9 cellular contexts compared by ENCODE assay signal in the genomic region with DNA sequence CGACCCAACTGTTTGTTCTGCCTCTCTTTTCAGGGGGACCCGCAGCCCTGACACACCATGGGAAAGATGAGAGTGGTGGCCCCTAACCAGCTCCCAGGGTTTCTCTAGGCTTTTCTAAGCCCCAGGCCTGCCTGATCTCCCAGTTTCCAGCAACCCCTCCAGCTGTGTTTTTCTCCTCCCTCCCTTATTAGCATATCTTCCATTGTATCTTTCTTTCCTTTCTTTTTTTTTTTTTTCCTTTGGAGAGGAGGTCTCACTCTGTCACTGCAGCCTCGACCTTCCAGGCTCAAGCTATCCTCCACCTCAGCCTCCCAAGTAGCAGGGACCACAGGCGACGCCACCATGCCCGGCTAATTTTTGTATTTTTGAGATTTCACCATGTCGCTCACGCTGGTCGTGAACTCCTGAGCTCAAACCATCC. TPM values are rescaled to one million over a fixed set of nuclear protein-coding genes. Genes with fewer than 3 reads are reported as not detected.
DNase-seq lines count a peak whose midpoint lies in the region; ATAC-seq and TF ChIP-seq lines count a peak whose summit lies in the region.
"Had no signal": no experiment of that assay in that cellular context is flagged by ENCODE, and none has a peak within 500 bp of the region (broad histone marks: within the 10 kb centered on the region; RNA-seq: fewer than 3 reads in every experiment).

No MANE protein-coding gene starts in this region.

- CTCF ChIA-PET in IMR-90 (lab: Yijun Ruan, JAX) = no interaction called here

- H3K79me1 ChIP-seq in IMR-90 (ENCODE audit: low read depth in 1 of 2, low read length in 2 of 2) = peaks cover 2 to 30% of the 10 kb centered on the region in 2 experiments; a peak in 2 of 4 replicates

- in situ Hi-C loops in IMR-90 (cut with MboI; ENCODE audit: low sequenced_read_pairs) (loop anchor here (10.0 kb wide), 1 partner anchor 58 kb away; a partner anchor contains a TSS), HAP-1 (cut with MboI; ENCODE audit: low sequenced_read_pairs) (no loop called here)

- no peak overlapping the region for H2BK5ac ChIP-seq in IMR-90 (ENCODE audit: low read depth, low read length, poor library complexity, severe bottlenecking)

- peak overlapping the region; percentile 13; the same call in 1 of the 2 replicates for H2AK5ac ChIP-seq in IMR-90 (ENCODE audit: low read depth, low read length)

- peaks cover 19 to 25% (median 22%) of the 10 kb centered on the region in 11 experiments for H4K20me1 ChIP-seq in BLaER1 treated with 17β-estradiol and CSF1 and Interleukin-3, amounts not matched to agents 10 nM and 100 nM
- H4K20me1 ChIP-seq in IMR-90 (ENCODE audit: insufficient read depth, low read length) = peaks cover 23% of the 10 kb centered on the region

- H3K4me2 ChIP-seq in BLaER1 treated with 17β-estradiol and CSF1 and Interleukin-3, amounts not matched to agents 10 nM and 100 nM = peak overlapping the region; percentile 81 to 98 (median 90)
- no peak overlapping the region for H3K4me2 ChIP-seq in IMR-90 (ENCODE audit: low read depth, low read length)

- no TSS peak for BruUV-seq in IMR-90 (replicated peaks; lab: Mats Ljungman, UMichigan)

- peak overlapping the region in 6 of 10 experiments; percentile 31 to 50 (median 40); a peak in 9 of 20 replicates for H3K4me3 ChIP-seq in BLaER1 treated with 17β-estradiol and CSF1 and Interleukin-3, amounts not matched to agents 10 nM and 100 nM
- H3K4me3 ChIP-seq in IMR-90 (ENCODE audit: insufficient read depth, low read depth, low read length) (no peak overlapping the region), coronary artery (no peak overlapping the region), neutrophil (ENCODE audit: low read depth in 1 of 2, low read length in 1 of 2) (peak overlapping the region; percentile 58 to 79), HAP-1 (no peak overlapping the region)

- no peak overlapping the region for H3K23ac ChIP-seq in IMR-90 (ENCODE audit: low read depth, low read length)

- TF ChIP-seq CTCF in IMR-90 (conservative IDR thresholded peaks at IDR 0.05; ENCODE audit: low read depth, low read length) (no peak), coronary artery (IDR thresholded peaks at IDR 0.05) (no peak), neutrophil (IDR thresholded peaks at IDR 0.05) (no peak)

- H3K27me3 ChIP-seq in BLaER1 treated with 17β-estradiol and CSF1 and Interleukin-3, amounts not matched to agents 10 nM and 100 nM = no peaks in the 10 kb centered on the region
- no peaks in the 10 kb centered on the region for H3K27me3 ChIP-seq in IMR-90 (ENCODE audit: control insufficient read depth, insufficient read depth, low read length)
- H3K27me3 ChIP-seq in neutrophil = no peaks in the 10 kb centered on the region
- no peaks in the 10 kb centered on the region for H3K27me3 ChIP-seq in HAP-1 (ENCODE audit: low read depth)

- peak overlapping the region in 9 of 11 experiments; percentile 50 to 81 (median 66); a peak in 16 of 22 replicates for H3K27ac ChIP-seq in BLaER1 treated with 17β-estradiol and CSF1 and Interleukin-3, amounts not matched to agents 10 nM and 100 nM
- H3K27ac ChIP-seq in IMR-90 (ENCODE audit: insufficient read depth, low read length) (no peak overlapping the region), coronary artery (peak overlapping the region; percentile 81 to 86), neutrophil (peak overlapping the region; percentile 97)

- ATAC-seq in IMR-90 (ENCODE audit: low read depth) = no peak
- no peak for ATAC-seq in GM21737 (IDR thresholded peaks at IDR 0.05; ENCODE audit: unreplicated experiment)

- WGBS in IMR-90 (ENCODE audit: extremely low coverage in 2 of 2, insufficient read length in 1 of 2), 2 experiments = 97% methylated on average over 6 of the region's 9 CpGs; no CpG with 5 or more reads in 1 of the 2 experiments

- peak overlapping the region; percentile 18 for H2AFZ ChIP-seq in IMR-90 (replicated peaks; ENCODE audit: low read length, poor library complexity)

- peak overlapping the region in 8 of 11 experiments; percentile 15 to 73 (median 61); a peak in 12 of 22 replicates for H3K9ac ChIP-seq in BLaER1 treated with 17β-estradiol and CSF1 and Interleukin-3, amounts not matched to agents 10 nM and 100 nM
- H3K9ac ChIP-seq in IMR-90 (ENCODE audit: low read depth, low read length) = no peak overlapping the region

- no peak overlapping the region for H3K18ac ChIP-seq in IMR-90 (ENCODE audit: low read depth, low read length)

- dilution Hi-C loops in IMR-90 (cut with HindIII; ENCODE audit: low sequenced_read_pairs, unreplicated experiment) = no loop called here

- peak overlapping the region; percentile 10; the same call in 1 of the 2 replicates for H2BK120ac ChIP-seq in IMR-90 (ENCODE audit: low read depth, low read length)

- H2BK20ac ChIP-seq in IMR-90 (ENCODE audit: low read depth, low read length) = no peak overlapping the region

- no peaks in the 10 kb centered on the region for H3K9me3 ChIP-seq in BLaER1 treated with 17β-estradiol and CSF1 and Interleukin-3, amounts not matched to agents 10 nM and 100 nM (replicated peaks in 1 of 11)
- H3K9me3 ChIP-seq in IMR-90 (ENCODE audit: control insufficient read depth, insufficient read depth, low read length) (no peaks in the 10 kb centered on the region), neutrophil (no peaks in the 10 kb centered on the region), HAP-1 (no peaks in the 10 kb centered on the region)

- peak overlapping the region in 1 of 2 experiments; percentile 44; a peak in 1 of 4 replicates for H4K8ac ChIP-seq in IMR-90 (ENCODE audit: low read depth in 2 of 2, low read length in 2 of 2)

- no peak overlapping the region for H3K14ac ChIP-seq in IMR-90 (replicated peaks; ENCODE audit: low read depth, low read length)

- intact Hi-C loops in IMR-90 (cut with micrococcal nuclease) = no loop called here

- DNase-seq in IMR-90 (no peak), coronary artery (ENCODE audit: low spot score) (no peak), OCI-M2 (lab: John Stamatoyannopoulos, UW; ENCODE audit: unreplicated experiment) (no peak), HAP-1 (ENCODE audit: low spot score in 2 of 2) (no peak), NCI-H2107 (lab: John Stamatoyannopoulos, UW) (no peak)
- DNase-seq: DMS 273 treated with DMSO at 0.1 percent for 48 hours had no signal

- H2AK9ac ChIP-seq in IMR-90 (replicated peaks; ENCODE audit: low read depth, low read length, poor library complexity) = no peak overlapping the region

- peaks cover 21% of the 10 kb centered on the region for H3K9me1 ChIP-seq in IMR-90 (ENCODE audit: insufficient read depth, low read length)

- H3K4me1 ChIP-seq in BLaER1 treated with 17β-estradiol and CSF1 and Interleukin-3, amounts not matched to agents 10 nM and 100 nM = peaks cover 70 to 78% (median 72%) of the 10 kb centered on the region in 10 experiments
- peaks cover 33% of the 10 kb centered on the region for H3K4me1 ChIP-seq in IMR-90 (ENCODE audit: control insufficient read depth, insufficient read depth, low read length)
- H3K4me1 ChIP-seq in neutrophil (ENCODE audit: control insufficient read depth in 1 of 2, insufficient read depth in 1 of 2, low read depth in 1 of 2, low read length in 1 of 2) = peaks cover 74 to 79% of the 10 kb centered on the region in 2 experiments
- peaks cover 27% of the 10 kb centered on the region for H3K4me1 ChIP-seq in HAP-1

- no peak overlapping the region for H3K4ac ChIP-seq in IMR-90 (ENCODE audit: low read depth, low read length)

- H2BK15ac ChIP-seq in IMR-90 (ENCODE audit: low read depth, low read length) = no peak overlapping the region

- H4K91ac ChIP-seq in IMR-90 (ENCODE audit: insufficient read depth, low read depth, low read length) = 0 out of 2 replicates have a peak overlapping the region, but pooled peaks have one; percentile 84

- POLR2A ChIA-PET in IMR-90 (lab: Charles Lee; ENCODE audit: unreplicated experiment) = interaction anchor here (0.6 kb wide), 1 partner anchor 262 kb away, joined by 3 read pairs; no protein-coding TSS in a partner anchor

- H3K36me3 ChIP-seq in BLaER1 treated with 17β-estradiol and CSF1 and Interleukin-3, amounts not matched to agents 10 nM and 100 nM = peaks cover 0 to 17% (median 8%) of the 10 kb centered on the region in 11 experiments; a peak in 10 of 22 replicates
- H3K36me3 ChIP-seq in IMR-90 (ENCODE audit: control insufficient read depth, insufficient read depth, low read length) (no peaks in the 10 kb centered on the region), neutrophil (no peaks in the 10 kb centered on the region), HAP-1 (replicated peaks) (no peaks in the 10 kb centered on the region)

- H4K5ac ChIP-seq in IMR-90 (ENCODE audit: low read depth, low read length) = no peak overlapping the region

- H3K56ac ChIP-seq in IMR-90 (ENCODE audit: extremely low read depth, insufficient read depth, low read length) = no peak overlapping the region

- TF ChIP-seq POLR2A in IMR-90 (IDR thresholded peaks at IDR 0.05; ENCODE audit: low read depth, low read length) = no peak

- TF ChIP-seq RAD21 in IMR-90 (IDR thresholded peaks at IDR 0.05; ENCODE audit: low read length) = no peak

TF ChIP-seq in IMR-90, 13 proteins besides CTCF, POLR2A, EP300 and RAD21 (continues in another document):
- TF ChIP-seq MAZ (IDR thresholded peaks at IDR 0.05; ENCODE audit: borderline replicate concordance, low read depth, low read length) = no peak
- no peak for TF ChIP-seq RFX5 (IDR thresholded peaks at IDR 0.05; ENCODE audit: low read depth, low read length)
- no peak for TF ChIP-seq CHD1 (IDR thresholded peaks at IDR 0.05; ENCODE audit: low read depth, low read length)

RNA-seq across cellular contexts. Expression of a gene that starts 1.8 kb away (rescaled TPM):
- 99.2 and 118 TPM in 2 replicates for total RNA-seq in IMR-90 (2012; rRNA removed)
- 126 and 127 TPM in 2 replicates for polyA plus RNA-seq in IMR-90 (2012; rRNA removed)
- 70.7 and 75.7 TPM in 2 replicates for polyA plus RNA-seq in IMR-90 (2012; cell fraction: cytosol; rRNA removed)
- polyA plus RNA-seq in IMR-90 (2012; cell fraction: nucleus; rRNA removed; ENCODE audit: low replicate concordance) = 51.7 and 154 TPM in 2 replicates

RNA-seq across cellular contexts. Expression of a gene that starts 5.7 kb away (rescaled TPM):
- total RNA-seq in IMR-90 (2012; rRNA removed) = under 0.01 and 0.36 TPM in 2 replicates
- polyA plus RNA-seq in IMR-90 (2012; rRNA removed) = 0.16 and 0.21 TPM in 2 replicates
- 0.23 and 0.24 TPM in 2 replicates for polyA plus RNA-seq in IMR-90 (2012; cell fraction: cytosol; rRNA removed)
- 0.25 and 0.26 TPM in 2 replicates for polyA plus RNA-seq in IMR-90 (2012; cell fraction: nucleus; rRNA removed; ENCODE audit: low replicate concordance)

RNA-seq across cellular contexts. Expression of a gene that starts 30.3 kb away (rescaled TPM):
- total RNA-seq in IMR-90 (2012; rRNA removed) = 5.8 and 6.6 TPM in 2 replicates
- polyA plus RNA-seq in IMR-90 (2012; rRNA removed) = 6.6 and 7.3 TPM in 2 replicates
- polyA plus RNA-seq in IMR-90 (2012; cell fraction: cytosol; rRNA removed) = 5.4 and 6.1 TPM in 2 replicates
- polyA plus RNA-seq in IMR-90 (2012; cell fraction: nucleus; rRNA removed; ENCODE audit: low replicate concordance) = 18.8 TPM in 2 replicates

RNA-seq across cellular contexts. Expression of a gene that starts 31.8 kb away (rescaled TPM):
- total RNA-seq in IMR-90 (2012; rRNA removed) = 7.9 and 8.6 TPM in 2 replicates
- 9.4 and 9.6 TPM in 2 replicates for polyA plus RNA-seq in IMR-90 (2012; rRNA removed)
- polyA plus RNA-seq in IMR-90 (2012; cell fraction: cytosol; rRNA removed) = 4.6 and 6.5 TPM in 2 replicates
- polyA plus RNA-seq in IMR-90 (2012; cell fraction: nucleus; rRNA removed; ENCODE audit: low replicate concordance) = 3.4 and 9.4 TPM in 2 replicates

RNA-seq across cellular contexts. Expression of a gene that starts 50.2 kb away (rescaled TPM):
- total RNA-seq in IMR-90 (2012; rRNA removed) = 22.9 and 24.7 TPM in 2 replicates
- polyA plus RNA-seq in IMR-90 (2012; rRNA removed) = 16.6 and 18.7 TPM in 2 replicates
- 5.0 and 6.3 TPM in 2 replicates for polyA plus RNA-seq in IMR-90 (2012; cell fraction: cytosol; rRNA removed)
- 24.4 and 71.3 TPM in 2 replicates for polyA plus RNA-seq in IMR-90 (2012; cell fraction: nucleus; rRNA removed; ENCODE audit: low replicate concordance)

Comparison
In these comparisons a context has a peak if more than half of its experiments do, and no peak if none do; other contexts are left out.
1. H3K4me3 ChIP-seq: peak in BLaER1 treated with 17β-estradiol and CSF1 and Interleukin-3, amounts not matched to agents 10 nM and 100 nM (6 of 10) and neutrophil (2 of 2); none in IMR-90 (single experiment), coronary artery (single experiment) and HAP-1 (single experiment).